ENCODE assay signal across 8 cellular contexts in genomic region chr7:26397786-26398435, GRCh38.
DNase-seq lines count a peak whose midpoint lies in the region; ATAC-seq and TF ChIP-seq lines count a peak whose summit lies in the region.

No MANE protein-coding gene starts in this region.

- ATAC-seq in CD8-positive, alpha-beta T cell: no peak
- ATAC-seq in GM18873 (IDR thresholded peaks at IDR 0.05; ENCODE audit: low FRiP score, unreplicated experiment): peak; percentile 18
- peak; percentile 28 for ATAC-seq in HG03103 (IDR thresholded peaks at IDR 0.05; ENCODE audit: low read depth, unreplicated experiment)

- H3K27me3 ChIP-seq in CD8-positive, alpha-beta T cell (ENCODE audit: insufficient read depth, low read length): peaks cover 12% of the 10 kb centered on the region
- no peaks in the 10 kb centered on the region for H3K27me3 ChIP-seq in thyroid gland

- H3K36me3 ChIP-seq in CD8-positive, alpha-beta T cell (ENCODE audit: insufficient read depth, low read length): no peaks in the 10 kb centered on the region
- no peaks in the 10 kb centered on the region for H3K36me3 ChIP-seq in thyroid gland

- POLR2A ChIA-PET in CD8-positive, alpha-beta T cell (lab: Charles Lee): no interaction called here

- H3K4me1 ChIP-seq in CD8-positive, alpha-beta T cell (ENCODE audit: insufficient read depth, low read length): peaks cover 8% of the 10 kb centered on the region
- peaks cover 0 to 7% of the 10 kb centered on the region in 2 donors for H3K4me1 ChIP-seq in thyroid gland

- no peak overlapping the region for H3K27ac ChIP-seq in CD8-positive, alpha-beta T cell (ENCODE audit: low read depth, low read length)
- no peak overlapping the region for H3K27ac ChIP-seq in thyroid gland

- peak overlapping the region; percentile 77 for H3K4me3 Mint-ChIP-seq in CD8-positive, alpha-beta T cell
- H3K4me3 Mint-ChIP-seq in mesothelial cell of epicardium: peak overlapping the region; percentile 70

- CTCF ChIA-PET in CD8-positive, alpha-beta T cell (lab: Charles Lee): interaction anchor here (1.1 kb wide), 1 partner anchor 9 kb away, joined by 3 read pairs; no protein-coding TSS in a partner anchor

- H3K36me3 Mint-ChIP-seq in CD8-positive, alpha-beta T cell: peaks cover 2% of the 10 kb centered on the region
- no peaks in the 10 kb centered on the region for H3K36me3 Mint-ChIP-seq in mesothelial cell of epicardium

- H3K9me3 ChIP-seq in CD8-positive, alpha-beta T cell (ENCODE audit: low read length): no peaks in the 10 kb centered on the region
- no peaks in the 10 kb centered on the region for H3K9me3 ChIP-seq in thyroid gland

- H3K27ac Mint-ChIP-seq in CD8-positive, alpha-beta T cell: no peak overlapping the region
- H3K27ac Mint-ChIP-seq in mesothelial cell of epicardium: peak overlapping the region; percentile 89

- H3K27me3 Mint-ChIP-seq in CD8-positive, alpha-beta T cell (ENCODE audit: low read depth): peaks cover 53% of the 10 kb centered on the region
- no peaks in the 10 kb centered on the region for H3K27me3 Mint-ChIP-seq in mesothelial cell of epicardium (ENCODE audit: low read depth)

- no peak for DNase-seq in CD8-positive, alpha-beta T cell
- peak; percentile 54 for DNase-seq in RKO (ENCODE audit: low spot score)
- peak; percentile 79 for DNase-seq in ecto neural progenitor cell (ENCODE audit: low spot score)
- peak; percentile 34 to 67 for DNase-seq in mesothelial cell of epicardium (ENCODE audit: low spot score in 2 of 2, unreplicated experiment in 2 of 2)
- DNase-seq in thyroid gland: peak; percentile 23 to 34
- DNase-seq in epidermal melanocyte (ENCODE audit: insufficient read length, low spot score): no peak

- H3K9me3 Mint-ChIP-seq in CD8-positive, alpha-beta T cell: no peaks in the 10 kb centered on the region
- no peaks in the 10 kb centered on the region for H3K9me3 Mint-ChIP-seq in mesothelial cell of epicardium

- TF ChIP-seq POLR2A in thyroid gland (IDR thresholded peaks at IDR 0.05): no peak

- no peak for TF ChIP-seq CTCF in CD8-positive, alpha-beta T cell (IDR thresholded peaks at IDR 0.05)
- TF ChIP-seq CTCF in mesothelial cell of epicardium (IDR thresholded peaks at IDR 0.05; ENCODE audit: unreplicated experiment) (no peak), thyroid gland (IDR thresholded peaks at IDR 0.05) (no peak)

- H3K4me3 ChIP-seq in CD8-positive, alpha-beta T cell (ENCODE audit: low read depth, low read length): peak overlapping the region; percentile 42
- H3K4me3 ChIP-seq in thyroid gland (replicated peaks in 1 of 3): peak overlapping the region; percentile 20 to 57 (median 39)

- WGBS in thyroid gland, 2 donors: 5 to 7% methylated on average over 30 to 34 of the region's 38 CpGs

- intact Hi-C loops in CD8-positive, alpha-beta T cell (cut with DNase I, micrococcal nuclease): no loop called here
- intact Hi-C loops in thyroid gland (cut with DNase I): loop anchor here (10.0 kb wide), 1 partner anchor 57 kb away; no protein-coding TSS in a partner anchor

- H3K4me1 Mint-ChIP-seq in CD8-positive, alpha-beta T cell (ENCODE audit: low read depth): peaks cover 9% of the 10 kb centered on the region
- peaks cover 38% of the 10 kb centered on the region for H3K4me1 Mint-ChIP-seq in mesothelial cell of epicardium

Comparison
In these comparisons a context has a peak if more than half of its experiments do, and no peak if none do; other contexts are left out.
1. DNase-seq: peak in RKO (single experiment), ecto neural progenitor cell (single experiment), mesothelial cell of epicardium (2 of 2) and thyroid gland (2 of 2); none in CD8-positive, alpha-beta T cell (0 of 7) and epidermal melanocyte (single experiment).